8 cellular contexts compared by ENCODE assay signal in the genomic region with DNA sequence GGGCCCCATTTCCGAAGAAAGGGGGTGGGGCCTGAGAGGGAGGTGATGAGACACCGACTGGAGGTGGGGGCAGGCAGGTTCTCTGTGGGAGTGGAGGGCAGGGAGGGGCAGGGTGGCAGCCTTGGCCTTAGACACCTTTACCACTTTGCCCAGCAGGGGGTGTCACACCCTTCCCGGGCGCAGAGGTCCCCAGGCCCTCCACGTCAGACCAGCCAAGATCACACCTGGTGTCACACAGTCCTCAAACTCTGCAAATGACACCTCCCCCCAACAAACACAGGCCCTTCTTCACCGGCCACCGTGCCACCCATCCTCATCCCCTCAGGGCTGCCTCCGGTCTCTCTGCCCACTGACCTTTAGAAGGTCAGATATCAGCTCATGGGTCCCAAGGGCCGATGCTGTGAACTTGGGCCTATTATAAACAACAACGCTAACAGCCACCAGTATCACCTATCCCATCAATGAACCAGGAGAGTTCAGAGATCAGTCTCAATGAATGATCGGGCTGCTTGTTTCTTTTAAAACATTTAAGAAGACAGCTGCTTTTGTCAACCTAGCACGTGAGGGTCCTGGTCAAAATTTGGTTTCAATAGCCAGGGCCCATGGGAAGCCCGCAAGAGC.
DNase-seq lines count a peak whose midpoint lies in the region; ATAC-seq and TF ChIP-seq lines count a peak whose summit lies in the region.

No MANE protein-coding gene starts in this region.

- CTCF ChIA-PET in HEK293 (lab: Yijun Ruan, JAX), result interaction anchor here (0.6 to 1.5 kb wide), 11 partner anchors 9 to 177 kb away, joined by 3 to 5 read pairs (median 4); no protein-coding TSS in a partner anchor

- H3K27ac ChIP-seq in HEK293 (ENCODE audit: extremely low read depth, low read depth, low read length) (no peak overlapping the region), body of pancreas (peak overlapping the region in 3 of 4 donors; percentile 85 to 96 (median 94)), muscle layer of duodenum (ENCODE audit: low read length) (peak overlapping the region; percentile 76)

- intact Hi-C loops in body of pancreas (cut with DNase I), result loop anchor here (10.0 kb wide), 1 partner anchor 92 kb away; no protein-coding TSS in a partner anchor

- no peaks in the 10 kb centered on the region for H3K9me3 Mint-ChIP-seq in T-helper 1 cell treated with Interleukin-12 subunit alpha and Interleukin-12 subunit beta and Interleukin-4 antibody, amounts not matched to agents 30 μg/mL and 1 μg/mL, for 36 hours
- H3K9me3 Mint-ChIP-seq in stimulated activated naive CD8-positive, alpha-beta T cell treated with anti-CD3 and anti-CD28 coated beads, Interleukin-15, amount 100 ng/mL, for 72 hours, result no peaks in the 10 kb centered on the region

- 27 to 32% methylated on average over 12 to 13 of the region's 13 CpGs for WGBS in body of pancreas, 2 donors

- DNase-seq in AML-193 (lab: John Stamatoyannopoulos, UW) (peak; percentile 8 to 25), body of pancreas (peak; percentile 76 to 83 (median 77))
- DNase-seq in stimulated activated naive CD8-positive, alpha-beta T cell treated with anti-CD3 and anti-CD28 coated beads, Interleukin-15, amount 100 ng/mL, for 72 hours, result peak; percentile 72 to 76

- TF ChIP-seq POLR2A in body of pancreas (IDR thresholded peaks at IDR 0.05), result no peak

- peaks cover 12% of the 10 kb centered on the region for H3K4me1 Mint-ChIP-seq in T-helper 1 cell treated with Interleukin-12 subunit alpha and Interleukin-12 subunit beta and Interleukin-4 antibody, amounts not matched to agents 30 μg/mL and 1 μg/mL, for 36 hours (ENCODE audit: low read depth)
- peaks cover 59% of the 10 kb centered on the region for H3K4me1 Mint-ChIP-seq in stimulated activated naive CD8-positive, alpha-beta T cell treated with anti-CD3 and anti-CD28 coated beads, Interleukin-15, amount 100 ng/mL, for 72 hours

- ATAC-seq in body of pancreas (no peak), GM21423 (IDR thresholded peaks at IDR 0.05; ENCODE audit: unreplicated experiment) (no peak), GM19455 (IDR thresholded peaks at IDR 0.05; ENCODE audit: unreplicated experiment) (no peak)
- peak; percentile 74 for ATAC-seq in stimulated activated naive CD8-positive, alpha-beta T cell treated with anti-CD3 and anti-CD28 coated beads, Interleukin-15, amount 100 ng/mL, for 72 hours

- no peaks in the 10 kb centered on the region for H3K36me3 ChIP-seq in HEK293 (ENCODE audit: control insufficient read depth in 2 of 2, insufficient read depth in 1 of 2, low read length in 2 of 2)
- H3K36me3 ChIP-seq in body of pancreas (replicated peaks in 1 of 2; ENCODE audit: insufficient read depth in 1 of 2, low read depth in 2 of 2), result no peaks in the 10 kb centered on the region
- H3K36me3 ChIP-seq in muscle layer of duodenum (ENCODE audit: control insufficient read depth in 1 of 2, insufficient read depth in 2 of 2, low read length in 2 of 2), result no peaks in the 10 kb centered on the region

- H3K4me3 ChIP-seq in HEK293 (ENCODE audit: low read depth, low read length) (no peak overlapping the region), body of pancreas (no peak overlapping the region), muscle layer of duodenum (ENCODE audit: low read depth in 1 of 2, low read length in 2 of 2) (peak overlapping the region; percentile 59 to 75)

- H3K4me1 ChIP-seq in HEK293 (ENCODE audit: control insufficient read depth, insufficient read depth, low read length) (peaks cover 3% of the 10 kb centered on the region; the same call in 1 of the 2 replicates), body of pancreas (peaks cover 72% of the 10 kb centered on the region), muscle layer of duodenum (ENCODE audit: control insufficient read depth in 1 of 2, insufficient read depth in 2 of 2, low read length in 2 of 2) (peaks cover 15 to 53% of the 10 kb centered on the region in 2 donors)

- no peaks in the 10 kb centered on the region for H3K27me3 ChIP-seq in body of pancreas
- H3K27me3 ChIP-seq in muscle layer of duodenum (ENCODE audit: low read depth, low read length), result no peaks in the 10 kb centered on the region

- H3K9me3 ChIP-seq in HEK293 (ENCODE audit: control insufficient read depth, insufficient read depth, low read depth, low read length) (no peaks in the 10 kb centered on the region), body of pancreas (no peaks in the 10 kb centered on the region), muscle layer of duodenum (ENCODE audit: control insufficient read depth in 1 of 2, low read length in 2 of 2) (no peaks in the 10 kb centered on the region)

- peaks cover 17% of the 10 kb centered on the region for H3K27me3 Mint-ChIP-seq in T-helper 1 cell treated with Interleukin-12 subunit alpha and Interleukin-12 subunit beta and Interleukin-4 antibody, amounts not matched to agents 30 μg/mL and 1 μg/mL, for 36 hours (ENCODE audit: low read depth)
- peaks cover 16% of the 10 kb centered on the region for H3K27me3 Mint-ChIP-seq in stimulated activated naive CD8-positive, alpha-beta T cell treated with anti-CD3 and anti-CD28 coated beads, Interleukin-15, amount 100 ng/mL, for 72 hours

- TF ChIP-seq CTCF in HEK293 (tag by site-specific recombination; IDR thresholded peaks at IDR 0.05) (peak; percentile 50; the same call in 1 of the 2 replicates), body of pancreas (IDR thresholded peaks at IDR 0.05) (peak; percentile 41 to 66 (median 61))

- H3K36me3 Mint-ChIP-seq in T-helper 1 cell treated with Interleukin-12 subunit alpha and Interleukin-12 subunit beta and Interleukin-4 antibody, amounts not matched to agents 30 μg/mL and 1 μg/mL, for 36 hours (ENCODE audit: low read depth), result no peaks in the 10 kb centered on the region

- peak overlapping the region; percentile 85 for H3K4me3 Mint-ChIP-seq in T-helper 1 cell treated with Interleukin-12 subunit alpha and Interleukin-12 subunit beta and Interleukin-4 antibody, amounts not matched to agents 30 μg/mL and 1 μg/mL, for 36 hours
- H3K4me3 Mint-ChIP-seq in stimulated activated naive CD8-positive, alpha-beta T cell treated with anti-CD3 and anti-CD28 coated beads, Interleukin-15, amount 100 ng/mL, for 72 hours, result peak overlapping the region; percentile 85 to 88

- POLR2A ChIA-PET in HEK293 (lab: Yijun Ruan, JAX), result interaction anchor here (0.5 kb wide), 1 partner anchor 170 kb away, joined by 5 read pairs; no protein-coding TSS in a partner anchor

- no peak overlapping the region for H3K27ac Mint-ChIP-seq in T-helper 1 cell treated with Interleukin-12 subunit alpha and Interleukin-12 subunit beta and Interleukin-4 antibody, amounts not matched to agents 30 μg/mL and 1 μg/mL, for 36 hours
- H3K27ac Mint-ChIP-seq in stimulated activated naive CD8-positive, alpha-beta T cell treated with anti-CD3 and anti-CD28 coated beads, Interleukin-15, amount 100 ng/mL, for 72 hours, result no peak overlapping the region

TF ChIP-seq in HEK293, 187 proteins besides CTCF, POLR2A, EP300 and RAD21 (continues in another document):
- TF ChIP-seq PATZ1 (tag by site-specific recombination; IDR thresholded peaks at IDR 0.05) (0 out of 2 replicates have a peak, but pooled peaks have one; percentile 9), YY1 (tag by site-specific recombination; IDR thresholded peaks at IDR 0.05) (no peak), ZBTB1 (tag by site-specific recombination; IDR thresholded peaks at IDR 0.05) (no peak), BCL11A (tag by site-specific recombination; IDR thresholded peaks at IDR 0.05; ENCODE audit: low read depth) (no peak), GFI1B (tag by site-specific recombination; IDR thresholded peaks at IDR 0.05) (no peak), ZNF785 (tag by site-specific recombination; IDR thresholded peaks at IDR 0.05) (no peak), ZNF548 (tag by site-specific recombination; IDR thresholded peaks at IDR 0.05) (no peak)
- TF ChIP-seq, protein P1, sequence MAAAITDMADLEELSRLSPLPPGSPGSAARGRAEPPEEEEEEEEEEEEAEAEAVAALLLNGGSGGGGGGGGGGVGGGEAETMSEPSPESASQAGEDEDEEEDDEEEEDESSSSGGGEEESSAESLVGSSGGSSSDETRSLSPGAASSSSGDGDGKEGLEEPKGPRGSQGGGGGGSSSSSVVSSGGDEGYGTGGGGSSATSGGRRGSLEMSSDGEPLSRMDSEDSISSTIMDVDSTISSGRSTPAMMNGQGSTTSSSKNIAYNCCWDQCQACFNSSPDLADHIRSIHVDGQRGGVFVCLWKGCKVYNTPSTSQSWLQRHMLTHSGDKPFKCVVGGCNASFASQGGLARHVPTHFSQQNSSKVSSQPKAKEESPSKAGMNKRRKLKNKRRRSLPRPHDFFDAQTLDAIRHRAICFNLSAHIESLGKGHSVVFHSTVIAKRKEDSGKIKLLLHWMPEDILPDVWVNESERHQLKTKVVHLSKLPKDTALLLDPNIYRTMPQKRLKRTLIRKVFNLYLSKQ (tag by site-specific recombination; IDR thresholded peaks at IDR 0.05; ENCODE audit: borderline replicate concordance), result no peak

Comparison
In these comparisons a context has a peak if more than half of its experiments do, and no peak if none do; other contexts are left out.
1. DNase-seq: peak in every context shown above with its lines; median percentile 77 in body of pancreas; 74 in stimulated activated naive CD8-positive, alpha-beta T cell treated with anti-CD3 and anti-CD28 coated beads, Interleukin-15, amount 100 ng/mL, for 72 hours; 16 in AML-193.
2. H3K4me3 ChIP-seq: peak in muscle layer of duodenum (2 of 2); none in HEK293 (single experiment) and body of pancreas (0 of 2).